In genomic region chr15:99507732-99508571, GRCh38 we compare ENCODE assay signal across 8 cellular contexts. TPM values are rescaled to one million over a fixed set of nuclear protein-coding genes. Genes with fewer than 3 reads are reported as not detected.
DNase-seq lines count a peak whose midpoint lies in the region; ATAC-seq and TF ChIP-seq lines count a peak whose summit lies in the region.

No MANE protein-coding gene starts in this region.

- H2AFZ ChIP-seq in ACC112 (ENCODE audit: low read length, unreplicated experiment), result peak overlapping the region; percentile 90

- H3K36me3 ChIP-seq in ACC112 (ENCODE audit: insufficient read depth, low read length) (no peaks in the 10 kb centered on the region), Peyer's patch (no peaks in the 10 kb centered on the region), heart right ventricle (no peaks in the 10 kb centered on the region), suprapubic skin (no peaks in the 10 kb centered on the region)

- 24 to 29% methylated on average over 23 of the region's 23 CpGs for WGBS in heart right ventricle, 2 donors
- WGBS in suprapubic skin, result 25% methylated on average over 23 of the region's 23 CpGs

- H3K27ac ChIP-seq in ACC112 (ENCODE audit: low read depth, low read length) (peak overlapping the region; percentile 71), Peyer's patch (peak overlapping the region in 3 of 4 donors; percentile 32 to 75 (median 50)), heart right ventricle (peak overlapping the region; percentile 9 to 91 (median 80)), suprapubic skin (peak overlapping the region; percentile 53)

- peak; percentile 30 for ATAC-seq in GM21423 (IDR thresholded peaks at IDR 0.05; ENCODE audit: unreplicated experiment)
- ATAC-seq in heart right ventricle, result peak; percentile 52 to 77 (median 67)

- TF ChIP-seq POLR2A in Peyer's patch (IDR thresholded peaks at IDR 0.05), result no peak
- no peak for TF ChIP-seq POLR2A in suprapubic skin (IDR thresholded peaks at IDR 0.05)

- H3K4me1 ChIP-seq in ACC112 (ENCODE audit: control insufficient read depth, insufficient read depth, low read length, unreplicated experiment) (peaks cover 22% of the 10 kb centered on the region), Peyer's patch (peaks cover 0 to 14% (median 3%) of the 10 kb centered on the region in 4 donors), heart right ventricle (peaks cover 3 to 95% (median 76%) of the 10 kb centered on the region in 9 donors), suprapubic skin (peaks cover 58% of the 10 kb centered on the region)

- H3K9me3 ChIP-seq in Peyer's patch (no peaks in the 10 kb centered on the region), heart right ventricle (peaks cover 0 to under 1% (median 0%) of the 10 kb centered on the region in 11 donors), suprapubic skin (no peaks in the 10 kb centered on the region)

- intact Hi-C loops in heart right ventricle (cut with DNase I), result loop anchor here in 5 of 10 donors (2.0 to 5.0 kb wide), 8 partner anchors 51 to 199 kb away; partner anchors contain the start of gene MEF2A (in 3 of the 5)

- DNase-seq in Peyer's patch (peak in 2 of 3 donors; percentile 52 to 58), heart right ventricle (peak in 1 of 2 donors; percentile 56), suprapubic skin (ENCODE audit: low spot score in 2 of 2) (no peak), OCI-M1 (lab: John Stamatoyannopoulos, UW) (no peak), activated gamma-delta T cell (lab: John Stamatoyannopoulos, UW) (no peak)
- no peak for DNase-seq in stimulated activated CD4-positive, alpha-beta T cell treated with anti-CD3 and anti-CD28 coated beads, Interleukin-4, amount 100 ng/mL, for 4 hours

- peak; percentile 33 for TF ChIP-seq EP300 in suprapubic skin (IDR thresholded peaks at IDR 0.05)

- TF ChIP-seq CTCF in Peyer's patch (IDR thresholded peaks at IDR 0.05) (no peak), heart right ventricle (IDR thresholded peaks at IDR 0.05) (no peak), suprapubic skin (IDR thresholded peaks at IDR 0.05) (no peak)

- H3K27me3 ChIP-seq in ACC112 (ENCODE audit: insufficient read depth, low read length), result no peaks in the 10 kb centered on the region
- H3K27me3 ChIP-seq in Peyer's patch, result no peaks in the 10 kb centered on the region
- H3K27me3 ChIP-seq in heart right ventricle, result no peaks in the 10 kb centered on the region
- no peaks in the 10 kb centered on the region for H3K27me3 ChIP-seq in suprapubic skin

- no peaks in the 10 kb centered on the region for H3K79me2 ChIP-seq in ACC112 (ENCODE audit: control insufficient read depth, insufficient read depth, low read length, unreplicated experiment)

- H3K4me3 ChIP-seq in ACC112 (ENCODE audit: low read depth, low read length) (peak overlapping the region; percentile 51), Peyer's patch (no peak overlapping the region), heart right ventricle (peak overlapping the region in 2 of 10 donors; percentile 5 to 21), suprapubic skin (peak overlapping the region; percentile 1)

RNA-seq across cellular contexts. Expression of gene MEF2A, which starts 57.8 kb away (rescaled TPM):
- 10 to 100 TPM; 34.1 to 94.1 (median 41.4) TPM for total RNA-seq in Peyer's patch
- total RNA-seq in heart right ventricle, result 100 to 1,000 TPM; 121 to 194 (median 173) TPM
- polyA plus RNA-seq in heart right ventricle, result 10 to 100 TPM; 31.2 to 67.7 TPM
- 100 to 1,000 TPM in 1 of 4 donors, 10 to 100 TPM in 3; 70.1 to 222 (median 78.8) TPM for total RNA-seq in suprapubic skin

Comparison
In these comparisons a context has a peak if more than half of its experiments do, and no peak if none do; other contexts are left out.
1. H3K4me3 ChIP-seq: peak in ACC112 (single experiment) and suprapubic skin (single experiment); none in Peyer's patch (0 of 4).
2. DNase-seq: peak in Peyer's patch (2 of 3); none in suprapubic skin (0 of 2), OCI-M1 (single experiment), activated gamma-delta T cell (single experiment) and stimulated activated CD4-positive, alpha-beta T cell treated with anti-CD3 and anti-CD28 coated beads, Interleukin-4, amount 100 ng/mL, for 4 hours (0 of 2).
3. Peak in every context shown above with its lines, with median percentiles within 50 percentile points of each other: H3K27ac ChIP-seq.